ENCODE assay signal across 8 cellular contexts in genomic region chr2:231483398-231484329, GRCh38. TPM values are rescaled to one million over a fixed set of nuclear protein-coding genes. Genes with fewer than 3 reads are reported as not detected.
DNase-seq lines count a peak whose midpoint lies in the region; TF ChIP-seq lines count a peak whose summit lies in the region.

No MANE protein-coding gene starts in this region.

- CTCF ChIA-PET in A673 (lab: Charles Lee), result interaction anchor here (0.6 to 1.0 kb wide), 6 partner anchors 11 to 314 kb away, joined by 3 to 11 read pairs (median 6); partner anchors contain the start of gene NCL

- H3K27me3 Mint-ChIP-seq in HFFc6 (ENCODE audit: insufficient read depth), result peaks cover 9% of the 10 kb centered on the region

- H3K27me3 ChIP-seq in A673 (replicated peaks; ENCODE audit: insufficient read depth, low read depth, low read length, poor library complexity) (no peaks in the 10 kb centered on the region), skeletal muscle satellite cell (ENCODE audit: control insufficient read depth, insufficient read depth, low read length) (no peaks in the 10 kb centered on the region), HAP-1 (ENCODE audit: low read depth) (no peaks in the 10 kb centered on the region)

- intact Hi-C loops in A673 (cut with micrococcal nuclease; ENCODE audit: unreplicated experiment), result no loop called here

- peak overlapping the region; percentile 91 for H3K9ac ChIP-seq in skeletal muscle satellite cell (ENCODE audit: low read depth, low read length)

- no peaks in the 10 kb centered on the region for H3K36me3 ChIP-seq in A673 (ENCODE audit: insufficient read depth, low read length, poor library complexity, severe bottlenecking)
- no peaks in the 10 kb centered on the region for H3K36me3 ChIP-seq in skeletal muscle satellite cell (ENCODE audit: insufficient read depth, low read length)
- H3K36me3 ChIP-seq in HAP-1 (replicated peaks), result no peaks in the 10 kb centered on the region

- H3K27ac ChIP-seq in A673 (ENCODE audit: low read depth, low read length, poor library complexity, severe bottlenecking), result peak overlapping the region; percentile 50

- H3K4me2 ChIP-seq in skeletal muscle satellite cell (ENCODE audit: low read length), result peak overlapping the region; percentile 87

- no peaks in the 10 kb centered on the region for H3K9me3 Mint-ChIP-seq in HFFc6

- peak overlapping the region; percentile 31; the same call in 1 of the 2 replicates for H3K4me3 Mint-ChIP-seq in HFFc6

- no peaks in the 10 kb centered on the region for H3K4me1 Mint-ChIP-seq in HFFc6 (ENCODE audit: low read depth)

- H3K27ac Mint-ChIP-seq in HFFc6, result peak overlapping the region; percentile 61; the same call in 1 of the 2 replicates

- H3K36me3 Mint-ChIP-seq in HFFc6 (ENCODE audit: low read depth), result no peaks in the 10 kb centered on the region

- POLR2A ChIA-PET in A673 (lab: Charles Lee; ENCODE audit: low non-redundant PET), result no interaction called here

- H3K9me3 ChIP-seq in A673 (ENCODE audit: low read depth, low read length, poor library complexity, severe bottlenecking), result no peaks in the 10 kb centered on the region
- H3K9me3 ChIP-seq in skeletal muscle satellite cell (replicated peaks; ENCODE audit: low read length), result no peaks in the 10 kb centered on the region
- H3K9me3 ChIP-seq in HAP-1, result no peaks in the 10 kb centered on the region

- no peak for TF ChIP-seq CTCF in A673 (conservative IDR thresholded peaks at IDR 0.05; ENCODE audit: low read depth, low read length)
- no peak for TF ChIP-seq CTCF in HFFc6 (IDR thresholded peaks at IDR 0.05)
- no peak for TF ChIP-seq CTCF in fibroblast of pulmonary artery (IDR thresholded peaks at IDR 0.05; ENCODE audit: low read length, missing control alignments)

- H3K4me1 ChIP-seq in A673 (ENCODE audit: insufficient read depth, low read length, poor library complexity, severe bottlenecking) (no peaks in the 10 kb centered on the region), skeletal muscle satellite cell (ENCODE audit: control insufficient read depth, insufficient read depth, low read length) (peaks cover 7% of the 10 kb centered on the region), HAP-1 (no peaks in the 10 kb centered on the region)

- no TSS peak for BruUV-seq in A673 (replicated peaks; lab: Mats Ljungman, UMichigan)

- DNase-seq in A673 (ENCODE audit: low spot score) (no peak), HFFc6 (no peak), fibroblast of pulmonary artery (ENCODE audit: low read depth) (peak; percentile 26), HK-2 (ENCODE audit: unreplicated experiment) (no peak), NCI-H446 treated with DMSO at 0.1 percent for 48 hours (lab: John Stamatoyannopoulos, UW) (no peak), HAP-1 (ENCODE audit: low spot score in 2 of 2) (no peak)
- DNase-seq in activated CD8-positive, alpha-beta memory T cell treated with anti-CD3 and anti-CD28 coated beads, Interleukin-2, amount 50 U/mL, for 4 hours, result peak; percentile 30

- no peak overlapping the region for H3K4me3 ChIP-seq in A673 (ENCODE audit: low read depth, low read length, poor library complexity, severe bottlenecking)
- peak overlapping the region; percentile 50 for H3K4me3 ChIP-seq in fibroblast of pulmonary artery (replicated peaks; ENCODE audit: low read depth, low read length)
- H3K4me3 ChIP-seq in skeletal muscle satellite cell (ENCODE audit: low read length), result no peak overlapping the region
- no peak overlapping the region for H3K4me3 ChIP-seq in HAP-1

- in situ Hi-C loops in HAP-1 (cut with MboI; ENCODE audit: low sequenced_read_pairs), result no loop called here

RNA-seq across cellular contexts. Expression of gene NCL, which starts 19.4 kb away (rescaled TPM):
- total RNA-seq in A673 (2021), result 1,186 and 1,328 TPM in 2 replicates
- total RNA-seq in HFFc6 (2021; fragmentation: NEBNext Ultra II Directional; extraction: Animal tissue kit (Norgen Biotek cat#: 25700)), result 100 to 1,000 TPM; 503 to 649 (median 589) TPM
- total RNA-seq in skeletal muscle satellite cell (2012; rRNA removed), result 190 and 223 TPM in 2 replicates

RNA-seq across cellular contexts. Expression of gene NMUR1, which starts 46.6 kb away (rescaled TPM):
- total RNA-seq in A673 (2021), result not detected in 2 replicates
- not detected for total RNA-seq in HFFc6 (2021; fragmentation: NEBNext Ultra II Directional; extraction: Animal tissue kit (Norgen Biotek cat#: 25700))
- not detected in 2 replicates for total RNA-seq in skeletal muscle satellite cell (2012; rRNA removed)

Comparison
In these comparisons a context has a peak if more than half of its experiments do, and no peak if none do; other contexts are left out.
1. DNase-seq: peak in activated CD8-positive, alpha-beta memory T cell treated with anti-CD3 and anti-CD28 coated beads, Interleukin-2, amount 50 U/mL, for 4 hours (single experiment) and fibroblast of pulmonary artery (single experiment); none in A673 (single experiment), HFFc6 (single experiment), HK-2 (single experiment), NCI-H446 treated with DMSO at 0.1 percent for 48 hours (single experiment) and HAP-1 (0 of 2).